12 cellular contexts compared by ENCODE assay signal in the genomic region with DNA sequence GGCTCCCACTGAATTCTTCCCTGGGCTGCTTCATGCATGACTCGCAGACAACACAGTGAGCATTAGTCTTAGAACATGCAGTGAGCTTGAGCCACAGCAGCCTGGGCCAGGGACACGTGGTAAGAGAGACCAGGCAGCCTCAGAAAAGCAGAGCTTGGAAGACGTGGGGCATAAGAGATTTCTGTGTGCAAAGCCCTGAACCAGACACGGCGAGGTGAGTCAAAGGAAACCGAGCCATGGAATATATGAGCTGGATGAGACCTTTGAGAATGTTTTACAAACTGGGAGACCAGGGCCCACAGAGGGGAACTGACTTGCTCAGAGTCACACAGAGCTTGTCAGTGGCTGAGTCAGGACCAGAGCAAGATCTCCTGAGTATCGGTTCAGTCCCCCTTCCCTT. TPM values are rescaled to one million over a fixed set of nuclear protein-coding genes. Genes with fewer than 3 reads are reported as not detected.
A peak's percentile ranks its signal among the peaks of the same experiment; 100 is the strongest.
DNase-seq lines count a peak whose midpoint lies in the region; ATAC-seq and TF ChIP-seq lines count a peak whose summit lies in the region.
"Had no signal": no experiment of that assay in that cellular context is flagged by ENCODE, and none has a peak within 500 bp of the region (broad histone marks: within the 10 kb centered on the region; RNA-seq: fewer than 3 reads in every experiment).

No MANE protein-coding gene starts in this region.

- H3K27ac ChIP-seq in muscle layer of duodenum (ENCODE audit: low read length) (peak overlapping the region; percentile 81), upper lobe of left lung (peak overlapping the region in 3 of 4 donors; percentile 39 to 79 (median 69))

- no peaks in the 10 kb centered on the region for H3K27me3 ChIP-seq in muscle layer of duodenum (ENCODE audit: low read depth, low read length)
- no peaks in the 10 kb centered on the region for H3K27me3 ChIP-seq in upper lobe of left lung

- no peak for TF ChIP-seq EP300 in upper lobe of left lung (IDR thresholded peaks at IDR 0.05)

- TF ChIP-seq CTCF in epithelial cell of esophagus (IDR thresholded peaks at IDR 0.05; ENCODE audit: insufficient read depth, low read depth, low read length, missing control alignments) (no peak), upper lobe of left lung (IDR thresholded peaks at IDR 0.05) (no peak), GM13976 (IDR thresholded peaks at IDR 0.05; ENCODE audit: borderline replicate concordance, control extremely low read depth, extremely low read depth, insufficient read depth, missing control alignments) (no peak)

- H3K4me1 ChIP-seq in muscle layer of duodenum (ENCODE audit: control insufficient read depth in 1 of 2, insufficient read depth in 2 of 2, low read length in 2 of 2), result peaks cover 0 to 36% of the 10 kb centered on the region in 2 donors
- peaks cover 11 to 27% (median 16%) of the 10 kb centered on the region in 4 donors for H3K4me1 ChIP-seq in upper lobe of left lung

- in situ Hi-C loops in GM13976 (cut with MboI; ENCODE audit: low sequenced_read_pairs, unreplicated experiment), result no loop called here

- no peak overlapping the region for H3K4me3 ChIP-seq in epithelial cell of esophagus (ENCODE audit: low read length)
- H3K4me3 ChIP-seq in muscle layer of duodenum (ENCODE audit: low read depth in 1 of 2, low read length in 2 of 2), result no peak overlapping the region
- H3K4me3 ChIP-seq in upper lobe of left lung, result no peak overlapping the region

- peak; percentile 44 for DNase-seq in stimulated activated CD4-positive, alpha-beta T cell treated with anti-CD3 and anti-CD28 coated beads, Interleukin-15, amount 100 ng/mL, for 24 hours
- DNase-seq in stimulated activated CD4-positive, alpha-beta T cell treated with anti-CD3 and anti-CD28 coated beads, Interleukin-4, amount 100 ng/mL, for 24 hours, result no peak
- peak; percentile 16 for DNase-seq in epithelial cell of esophagus (ENCODE audit: low read depth)
- DNase-seq in upper lobe of left lung, result no peak
- DNase-seq in C1 segment of cervical spinal cord (lab: John Stamatoyannopoulos, UW), result no peak
- DNase-seq in GM13976 (ENCODE audit: low spot score), result no peak
- DNase-seq: CD4-positive, alpha-beta T cell; NCI-H1417 had no signal

- H3K36me3 ChIP-seq in muscle layer of duodenum (ENCODE audit: control insufficient read depth in 1 of 2, insufficient read depth in 2 of 2, low read length in 2 of 2) (no peaks in the 10 kb centered on the region), upper lobe of left lung (no peaks in the 10 kb centered on the region)

- WGBS in upper lobe of left lung, 2 donors, result 81 to 87% methylated on average over 7 of the region's 7 CpGs

- ATAC-seq in upper lobe of left lung (ENCODE audit: low FRiP score in 2 of 2) (peak in 1 of 2 donors; percentile 9), HG03378 (IDR thresholded peaks at IDR 0.05; ENCODE audit: unreplicated experiment) (no peak)
- ATAC-seq: WTC11 had no signal

- TF ChIP-seq POLR2A in upper lobe of left lung (IDR thresholded peaks at IDR 0.05), result no peak

- H3K9me3 ChIP-seq in muscle layer of duodenum (ENCODE audit: control insufficient read depth in 1 of 2, low read length in 2 of 2), result no peaks in the 10 kb centered on the region
- H3K9me3 ChIP-seq in upper lobe of left lung, result no peaks in the 10 kb centered on the region

RNA-seq across cellular contexts. Expression of gene FXYD6, which starts 8.5 kb away (rescaled TPM):
- 10 to 100 TPM; 16.2 to 61.4 (median 33.8) TPM for total RNA-seq in upper lobe of left lung
- total RNA-seq: CD4-positive, alpha-beta T cell; HT-29 had no signal

RNA-seq across cellular contexts. Expression of gene TMPRSS13, which starts 44.2 kb away (rescaled TPM):
- total RNA-seq in upper lobe of left lung, result 10 to 100 TPM in 2 of 6 donors, 1 to 10 TPM in 4; 4.6 to 26.2 (median 6.1) TPM

Comparison
In these comparisons a context has a peak if more than half of its experiments do, and no peak if none do; other contexts are left out.
1. DNase-seq: peak in stimulated activated CD4-positive, alpha-beta T cell treated with anti-CD3 and anti-CD28 coated beads, Interleukin-15, amount 100 ng/mL, for 24 hours (single experiment) and epithelial cell of esophagus (single experiment); none in stimulated activated CD4-positive, alpha-beta T cell treated with anti-CD3 and anti-CD28 coated beads, Interleukin-4, amount 100 ng/mL, for 24 hours (single experiment), upper lobe of left lung (0 of 2), C1 segment of cervical spinal cord (0 of 14) and GM13976 (single experiment).